8 cellular contexts compared by ENCODE assay signal in the genomic region with DNA sequence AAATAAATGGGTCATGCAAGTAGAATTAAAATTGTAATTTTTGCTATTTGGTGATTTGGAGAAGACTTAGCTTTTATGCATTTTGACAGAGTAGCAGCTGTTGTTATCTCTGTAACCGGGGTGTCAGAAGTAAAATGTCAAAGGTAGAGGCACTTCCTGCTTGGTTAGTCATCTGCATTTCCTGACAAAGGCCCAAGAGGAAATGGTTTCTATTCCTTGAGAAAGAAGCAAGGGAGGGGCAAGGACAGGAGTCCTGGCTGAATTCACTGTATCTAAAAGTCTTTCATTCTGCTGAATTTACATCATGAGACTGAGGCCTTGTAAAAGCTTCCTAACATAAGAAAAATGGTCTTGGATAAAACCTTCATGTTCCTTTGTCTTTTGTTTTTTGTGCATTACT.
DNase-seq lines count a peak whose midpoint lies in the region; ATAC-seq and TF ChIP-seq lines count a peak whose summit lies in the region.

No MANE protein-coding gene starts in this region.

- H3K27ac ChIP-seq in duodenal mucosa (ENCODE audit: low read depth, low read length) (peak overlapping the region; percentile 18), vagina (no peak overlapping the region), ascending aorta (no peak overlapping the region)

- TF ChIP-seq CTCF in vagina (IDR thresholded peaks at IDR 0.05) (no peak), ascending aorta (IDR thresholded peaks at IDR 0.05) (no peak)

- H3K36me3 ChIP-seq in duodenal mucosa (ENCODE audit: control insufficient read depth in 1 of 2, insufficient read depth in 2 of 2, low read length in 2 of 2) (no peaks in the 10 kb centered on the region), vagina (no peaks in the 10 kb centered on the region), ascending aorta (no peaks in the 10 kb centered on the region)

- H3K27me3 ChIP-seq in duodenal mucosa (ENCODE audit: control insufficient read depth in 1 of 2, insufficient read depth in 2 of 2, low read length in 2 of 2) (no peaks in the 10 kb centered on the region), vagina (no peaks in the 10 kb centered on the region), ascending aorta (no peaks in the 10 kb centered on the region)

- H3K4me3 ChIP-seq in duodenal mucosa (ENCODE audit: low read depth in 1 of 2, low read length in 2 of 2) (peak overlapping the region in 1 of 2 donors; percentile 13), vagina (no peak overlapping the region), ascending aorta (no peak overlapping the region)

- DNase-seq in GDM1 (lab: John Stamatoyannopoulos, UW) (peak; percentile 47), HT-29 (ENCODE audit: low spot score) (peak; percentile 72), 8988T (no peak), vagina (ENCODE audit: extremely low spot score in 2 of 2) (no peak), ascending aorta (ENCODE audit: low spot score in 2 of 2) (no peak)
- no peak for DNase-seq in stimulated activated CD8-positive, alpha-beta memory T cell treated with anti-CD3 and anti-CD28 coated beads, Interleukin-4, amount 100 ng/mL, for 48 hours

- no peak overlapping the region for H3K9ac ChIP-seq in duodenal mucosa (ENCODE audit: low read depth in 1 of 2, low read length in 2 of 2)

- no peaks in the 10 kb centered on the region for H3K9me3 ChIP-seq in duodenal mucosa (ENCODE audit: control insufficient read depth in 1 of 2, low read length in 2 of 2)
- H3K9me3 ChIP-seq in vagina, result no peaks in the 10 kb centered on the region
- H3K9me3 ChIP-seq in ascending aorta, result no peaks in the 10 kb centered on the region

- ATAC-seq in GM21529 (IDR thresholded peaks at IDR 0.05; ENCODE audit: unreplicated experiment), result peak; percentile 70

- TF ChIP-seq POLR2A in vagina (IDR thresholded peaks at IDR 0.05), result no peak

- intact Hi-C loops in vagina (cut with DNase I), result no loop called here
- intact Hi-C loops in ascending aorta (cut with DNase I), result no loop called here

- peaks cover 21 to 35% of the 10 kb centered on the region in 2 donors for H3K4me1 ChIP-seq in duodenal mucosa (ENCODE audit: control insufficient read depth in 1 of 2, insufficient read depth in 2 of 2, low read length in 2 of 2)
- peaks cover 15% of the 10 kb centered on the region for H3K4me1 ChIP-seq in vagina
- H3K4me1 ChIP-seq in ascending aorta, result no peaks in the 10 kb centered on the region

Comparison
In these comparisons a context has a peak if more than half of its experiments do, and no peak if none do; other contexts are left out.
1. DNase-seq: peak in GDM1 (single experiment) and HT-29 (single experiment); none in 8988T (single experiment), vagina (0 of 2), stimulated activated CD8-positive, alpha-beta memory T cell treated with anti-CD3 and anti-CD28 coated beads, Interleukin-4, amount 100 ng/mL, for 48 hours (single experiment) and ascending aorta (0 of 2).